In genomic region chr20:47493954-47494293, GRCh38 we compare ENCODE assay signal across 8 cellular contexts. TPM values are rescaled to one million over a fixed set of nuclear protein-coding genes. Genes with fewer than 3 reads are reported as not detected.
A peak's percentile ranks its signal among the peaks of the same experiment; 100 is the strongest.
DNase-seq lines count a peak whose midpoint lies in the region; ATAC-seq, FAIRE-seq and TF ChIP-seq lines count a peak whose summit lies in the region.

No MANE protein-coding gene starts in this region.

- SMC1A ChIA-PET in GM12878 (lab: Charles Lee; ENCODE audit: uncharacterized antibody, unreplicated experiment), result interaction anchor here (0.9 to 9.2 kb wide), 19 partner anchors 9 to 127 kb away, joined by 3 to 125 read pairs (median 5); partner anchors contain the start of gene NCOA3

- CTCF ChIA-PET in GM12878 (lab: Yijun Ruan, JAX), result interaction anchor here (0.6 to 2.6 kb wide), 12 partner anchors 9 to 220 kb away, joined by 3 to 17 read pairs (median 4); partner anchors contain the start of gene NCOA3

- H3K27me3 ChIP-seq in BLaER1 treated with 17β-estradiol and CSF1 and Interleukin-3, amounts not matched to agents 10 nM and 100 nM, result no peaks in the 10 kb centered on the region
- no peaks in the 10 kb centered on the region for H3K27me3 ChIP-seq in GM12878 (replicated peaks in 1 of 2; ENCODE audit: control insufficient read depth in 2 of 2, insufficient read depth in 2 of 2, low read length in 1 of 2)
- H3K27me3 ChIP-seq in muscle layer of duodenum (ENCODE audit: low read depth, low read length), result no peaks in the 10 kb centered on the region

- H3K36me3 ChIP-seq in BLaER1 treated with 17β-estradiol and CSF1 and Interleukin-3, amounts not matched to agents 10 nM and 100 nM, result no peaks in the 10 kb centered on the region
- no peaks in the 10 kb centered on the region for H3K36me3 ChIP-seq in GM12878 (ENCODE audit: control insufficient read depth in 2 of 2, insufficient read depth in 2 of 2, low read length in 1 of 2)
- no peaks in the 10 kb centered on the region for H3K36me3 ChIP-seq in muscle layer of duodenum (ENCODE audit: control insufficient read depth in 1 of 2, insufficient read depth in 2 of 2, low read length in 2 of 2)

- peak; percentile 1; the same call in 1 of the 3 replicates for ATAC-seq in GM12878
- no peak for ATAC-seq in GM21528 (IDR thresholded peaks at IDR 0.05; ENCODE audit: low FRiP score, unreplicated experiment)

- H2AFZ ChIP-seq in GM12878 (ENCODE audit: control insufficient read depth, low read depth, low read length), result no peak overlapping the region; the same call in 1 of the 2 replicates

- H3K9me3 Mint-ChIP-seq in IgD-negative memory B cell (peaks cover 0 to 2% (median 0%) of the 10 kb centered on the region in 3 donors), immature natural killer cell (no peaks in the 10 kb centered on the region)

- H3K79me2 ChIP-seq in GM12878 (ENCODE audit: control insufficient read depth, insufficient read depth, low read length), result peaks cover 9% of the 10 kb centered on the region

- H3K9me3 ChIP-seq in BLaER1 treated with 17β-estradiol and CSF1 and Interleukin-3, amounts not matched to agents 10 nM and 100 nM (replicated peaks in 1 of 11), result no peaks in the 10 kb centered on the region
- no peaks in the 10 kb centered on the region for H3K9me3 ChIP-seq in GM12878 (replicated peaks; ENCODE audit: control insufficient read depth, insufficient read depth, low read length)
- H3K9me3 ChIP-seq in muscle layer of duodenum (ENCODE audit: control insufficient read depth in 1 of 2, low read length in 2 of 2), result no peaks in the 10 kb centered on the region

- H3K4me2 ChIP-seq in BLaER1 treated with 17β-estradiol and CSF1 and Interleukin-3, amounts not matched to agents 10 nM and 100 nM, result peak overlapping the region; percentile 39 to 84 (median 72)
- peak overlapping the region; percentile 65 for H3K4me2 ChIP-seq in GM12878 (ENCODE audit: control insufficient read depth, insufficient read depth)

- FAIRE-seq in GM12878 (lab: Jason Lieb, UNC), result no peak

- intact Hi-C loops in GM12878 (cut with micrococcal nuclease; ENCODE audit: unreplicated experiment), result no loop called here

- peak overlapping the region in 2 of 10 experiments; percentile 14 to 25; a peak in 3 of 20 replicates for H3K4me3 ChIP-seq in BLaER1 treated with 17β-estradiol and CSF1 and Interleukin-3, amounts not matched to agents 10 nM and 100 nM
- peak overlapping the region; percentile 19 for H3K4me3 ChIP-seq in GM12878
- H3K4me3 ChIP-seq in muscle layer of duodenum (ENCODE audit: low read depth in 1 of 2, low read length in 2 of 2), result peak overlapping the region; percentile 18 to 25

- TF ChIP-seq POLR2A in GM12878 (IDR thresholded peaks at IDR 0.05; ENCODE audit: low read depth, low read length), result no peak

- peaks cover 39 to 65% (median 49%) of the 10 kb centered on the region in 10 experiments for H3K4me1 ChIP-seq in BLaER1 treated with 17β-estradiol and CSF1 and Interleukin-3, amounts not matched to agents 10 nM and 100 nM
- H3K4me1 ChIP-seq in GM12878 (ENCODE audit: control insufficient read depth, insufficient read depth, low read length) (peaks cover 81% of the 10 kb centered on the region), muscle layer of duodenum (ENCODE audit: control insufficient read depth in 1 of 2, insufficient read depth in 2 of 2, low read length in 2 of 2) (peaks cover 0 to 17% of the 10 kb centered on the region in 2 donors)

- H3K4me3 Mint-ChIP-seq in IgD-negative memory B cell (peak overlapping the region in 1 of 4 donors; percentile 41), immature natural killer cell (no peak overlapping the region)

- no peaks in the 10 kb centered on the region for H4K20me1 ChIP-seq in BLaER1 treated with 17β-estradiol and CSF1 and Interleukin-3, amounts not matched to agents 10 nM and 100 nM
- no peaks in the 10 kb centered on the region for H4K20me1 ChIP-seq in GM12878 (ENCODE audit: control insufficient read depth, insufficient read depth)

- in situ Hi-C loops in GM12878 (cut with MboI), result no loop called here

- RAD21 ChIA-PET in GM12878 (lab: Charles Lee; ENCODE audit: unreplicated experiment), result interaction anchor here (0.6 to 5.0 kb wide), 24 partner anchors 9 to 140 kb away, joined by 3 to 58 read pairs (median 5); partner anchors contain the start of genes NCOA3 and ZMYND8

- no peak for TF ChIP-seq CTCF in GM12878 (IDR thresholded peaks at IDR 0.05 in 2 of 3, conservative IDR thresholded peaks at IDR 0.05 in 1 of 3; ENCODE audit: control insufficient read depth in 2 of 3, extremely low read depth in 1 of 3, insufficient read depth in 1 of 3, low read depth in 3 of 3, low read length in 3 of 3)

- H3K27ac ChIP-seq in BLaER1 treated with 17β-estradiol and CSF1 and Interleukin-3, amounts not matched to agents 10 nM and 100 nM, result peak overlapping the region in 9 of 11 experiments; percentile 14 to 65 (median 51); a peak in 16 of 22 replicates
- peak overlapping the region; percentile 82 for H3K27ac ChIP-seq in GM12878 (ENCODE audit: control insufficient read depth, insufficient read depth)
- H3K27ac ChIP-seq in muscle layer of duodenum (ENCODE audit: low read length), result peak overlapping the region; percentile 40

- DNase-seq in GM12878 (ENCODE audit: low read depth, low spot score), result no peak
- no peak for DNase-seq in immature natural killer cell
- DNase-seq in NOMO-1 (lab: John Stamatoyannopoulos, UW; ENCODE audit: unreplicated experiment in 2 of 2), result no peak
- DNase-seq in UCSD-AML1 (lab: John Stamatoyannopoulos, UW; ENCODE audit: unreplicated experiment), result no peak

- whole genome bisulfite sequencing in GM12878 (ENCODE audit: insufficient coverage, insufficient replicate concordance, low lambda C conversion rate, missing lambda C conversion rate), result 5% methylated on average over 2 of the region's 2 CpGs

- no peak for TF ChIP-seq RAD21 in GM12878 (IDR thresholded peaks at IDR 0.05; ENCODE audit: insufficient read depth, low read depth, low read length)

- H3K27me3 Mint-ChIP-seq in IgD-negative memory B cell (no peaks in the 10 kb centered on the region), immature natural killer cell (ENCODE audit: low read depth in 3 of 3) (peaks cover 4 to 5% (median 4%) of the 10 kb centered on the region in 3 donors)

- H3K36me3 Mint-ChIP-seq in IgD-negative memory B cell, result no peaks in the 10 kb centered on the region
- no peaks in the 10 kb centered on the region for H3K36me3 Mint-ChIP-seq in immature natural killer cell

- no TSS peak for BruUV-seq in GM12878 (replicated peaks; lab: Mats Ljungman, UMichigan)

- H3K4me1 Mint-ChIP-seq in IgD-negative memory B cell (peaks cover 37 to 48% (median 39%) of the 10 kb centered on the region in 3 donors), immature natural killer cell (peaks cover 12 to 14% of the 10 kb centered on the region in 2 donors)

- peak overlapping the region in 9 of 11 experiments; percentile 0 to 56 (median 34); a peak in 9 of 22 replicates for H3K9ac ChIP-seq in BLaER1 treated with 17β-estradiol and CSF1 and Interleukin-3, amounts not matched to agents 10 nM and 100 nM
- peak overlapping the region; percentile 37; the same call in 1 of the 2 replicates for H3K9ac ChIP-seq in GM12878 (ENCODE audit: control insufficient read depth, insufficient read depth, low read length)

- POLR2A ChIA-PET in GM12878 (lab: Charles Lee), result interaction anchor here (0.8 to 9.1 kb wide), 15 partner anchors 7 to 138 kb away, joined by 3 to 116 read pairs (median 5); partner anchors contain the start of genes NCOA3 and ZMYND8

- H3K27ac Mint-ChIP-seq in IgD-negative memory B cell (peak overlapping the region; percentile 72 to 84 (median 81)), immature natural killer cell (no peak overlapping the region)

- no peak for TF ChIP-seq EP300 in GM12878 (IDR thresholded peaks at IDR 0.05; ENCODE audit: borderline replicate concordance in 1 of 2, control insufficient read depth in 1 of 2, low read depth in 2 of 2, low read length in 2 of 2)

TF ChIP-seq in GM12878, 131 proteins besides CTCF, POLR2A, EP300 and RAD21 (continues in another document):
- TF ChIP-seq ETV6 (conservative IDR thresholded peaks at IDR 0.05 in 1 of 2, IDR thresholded peaks at IDR 0.05 in 1 of 2; ENCODE audit: borderline replicate concordance in 1 of 2, low read depth in 1 of 2) (peak in 1 of 2 experiments; percentile 71; a peak in 1 of 4 replicates), IKZF1 (conservative IDR thresholded peaks at IDR 0.05) (no peak), BMI1 (IDR thresholded peaks at IDR 0.05; ENCODE audit: borderline replicate concordance) (no peak), POLR2AphosphoS2 (IDR thresholded peaks at IDR 0.05; ENCODE audit: low read depth, low read length) (no peak), ASH2L (IDR thresholded peaks at IDR 0.05; ENCODE audit: borderline replicate concordance, low read depth) (no peak)
- TF ChIP-seq, protein P1, sequence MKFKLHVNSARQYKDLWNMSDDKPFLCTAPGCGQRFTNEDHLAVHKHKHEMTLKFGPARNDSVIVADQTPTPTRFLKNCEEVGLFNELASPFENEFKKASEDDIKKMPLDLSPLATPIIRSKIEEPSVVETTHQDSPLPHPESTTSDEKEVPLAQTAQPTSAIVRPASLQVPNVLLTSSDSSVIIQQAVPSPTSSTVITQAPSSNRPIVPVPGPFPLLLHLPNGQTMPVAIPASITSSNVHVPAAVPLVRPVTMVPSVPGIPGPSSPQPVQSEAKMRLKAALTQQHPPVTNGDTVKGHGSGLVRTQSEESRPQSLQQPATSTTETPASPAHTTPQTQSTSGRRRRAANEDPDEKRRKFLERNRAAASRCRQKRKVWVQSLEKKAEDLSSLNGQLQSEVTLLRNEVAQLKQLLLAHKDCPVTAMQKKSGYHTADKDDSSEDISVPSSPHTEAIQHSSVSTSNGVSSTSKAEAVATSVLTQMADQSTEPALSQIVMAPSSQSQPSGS (IDR thresholded peaks at IDR 0.05; ENCODE audit: low read length), result 0 out of 2 replicates have a peak, but pooled peaks have one; percentile 9

RNA-seq across cellular contexts. Expression of gene NCOA3, which starts 7.8 kb away (rescaled TPM):
- polyA plus RNA-seq in IgD-negative memory B cell (64.7 TPM), GM12878 (2011; rRNA removed) (92.6 and 114 TPM in 2 replicates), GM12878 (2014; fragmentation: Illumina TruSeq; extraction: Trizol) (78.2 and 94.6 TPM in 2 replicates), GM12878 (2014; fragmentation: Nextera tagmentation; extraction: Ambion mirVana) (10 to 100 TPM; 16.9 to 18.0 TPM), GM12878 (2014; rRNA removed) (62.4 and 66.0 TPM in 2 replicates), GM12878 (2016; fragmentation: Nextera tagmentation; extraction: Ambion mirVana) (10 to 100 TPM; 68.1 to 69.1 TPM), immature natural killer cell (10 to 100 TPM in 1 of 3 donors, 1 to 10 TPM in 2; 2.9 to 19.1 (median 5.7) TPM)
- 241 and 256 TPM in 2 replicates for total RNA-seq in GM12878 (2013; cell fraction: nucleolus; rRNA removed)
- total RNA-seq in GM12878 (2014; rRNA removed) (82.4 and 88.7 TPM in 2 replicates), GM12878 (2014; rRNA removed; fragmentation: Illumina TruSeq; extraction: Trizol) (95.3 and 95.8 TPM in 2 replicates), GM12878 (2021) (87.4 and 96.2 TPM in 2 replicates)
- 30.3 TPM for polyA plus RNA-seq in GM12878 (2011; ENCODE audit: low read depth)
- 60.3 and 60.4 TPM in 2 replicates for polyA plus RNA-seq in GM12878 (2011; cell fraction: cytosol; rRNA removed)
- polyA plus RNA-seq in GM12878 (2011; cell fraction: nucleus; rRNA removed), result 89.9 and 95.2 TPM in 2 replicates
- polyA plus RNA-seq in GM12878 (2012), result 38.3 and 50.2 TPM in 2 replicates
- polyA minus RNA-seq in GM12878 (2011; rRNA and poly(A)+ RNA removed), result 126 and 138 TPM in 2 replicates
- 52.3 and 52.4 TPM in 2 replicates for polyA minus RNA-seq in GM12878 (2011; cell fraction: cytosol; rRNA and poly(A)+ RNA removed)
- 48.2 and 66.5 TPM in 2 replicates for polyA minus RNA-seq in GM12878 (2011; cell fraction: nucleus; rRNA and poly(A)+ RNA removed)

Comparison
In these comparisons a context has a peak if more than half of its experiments do, and no peak if none do; other contexts are left out.
1. H3K27ac Mint-ChIP-seq: peak in IgD-negative memory B cell (3 of 3); none in immature natural killer cell (0 of 6).
2. Peak in every context shown above with its lines, with median percentiles within 50 percentile points of each other: H3K27ac ChIP-seq.